ENCODE assay signal across 9 cellular contexts in the genomic region with DNA sequence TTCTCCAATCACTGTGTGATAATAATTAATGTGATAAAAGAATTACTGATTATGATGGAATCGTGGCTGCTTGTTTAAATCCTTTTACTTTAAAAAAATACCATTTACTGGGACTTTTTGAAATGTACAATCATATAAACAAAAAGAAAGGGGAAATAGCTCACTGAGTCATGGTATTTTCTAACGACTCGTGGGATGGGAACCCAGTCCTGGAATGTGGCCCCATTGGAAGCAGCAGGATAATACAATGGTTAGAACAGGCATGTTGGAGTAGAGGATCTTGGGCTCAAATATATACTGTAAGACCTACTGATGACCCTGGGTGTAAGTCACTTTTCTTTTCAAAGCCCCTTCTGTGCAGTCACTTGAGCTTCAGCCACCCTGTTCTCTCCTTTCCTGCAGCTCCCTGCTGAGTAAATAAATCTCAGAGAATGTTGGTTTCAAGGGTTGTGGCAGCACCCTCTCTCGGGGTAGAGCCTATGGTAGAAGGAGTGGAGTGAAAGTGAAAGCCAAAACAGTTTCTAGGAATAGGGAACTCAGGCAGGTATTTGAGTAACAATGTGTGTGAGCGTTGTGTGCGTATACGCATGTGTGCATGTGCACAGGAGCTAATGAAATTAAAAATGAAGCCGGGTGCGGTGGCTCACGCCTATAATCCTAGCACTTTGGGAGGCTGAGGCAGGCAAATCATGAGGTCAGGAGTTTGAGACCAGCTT. TPM values are rescaled to one million over a fixed set of nuclear protein-coding genes. Genes with fewer than 3 reads are reported as not detected.
DNase-seq lines count a peak whose midpoint lies in the region; ATAC-seq, FAIRE-seq and TF ChIP-seq lines count a peak whose summit lies in the region.
"Had no signal": no experiment of that assay in that cellular context is flagged by ENCODE, and none has a peak within 500 bp of the region (broad histone marks: within the 10 kb centered on the region; RNA-seq: fewer than 3 reads in every experiment).

No MANE protein-coding gene starts in this region.

- H2AFZ ChIP-seq in MM.1S (ENCODE audit: low read length), result no peak overlapping the region

- 19 to 20% methylated on average over 10 of the region's 10 CpGs for WGBS in pancreas, 2 donors
- WGBS in tibial nerve, 2 donors, result 64 to 66% methylated on average over 10 of the region's 10 CpGs

- TF ChIP-seq POLR2A in GM12891 (IDR thresholded peaks at IDR 0.05; ENCODE audit: low read depth, low read length) (no peak), tibial nerve (IDR thresholded peaks at IDR 0.05) (no peak), gastrocnemius medialis (IDR thresholded peaks at IDR 0.05) (no peak)

- no peaks in the 10 kb centered on the region for H4K20me1 ChIP-seq in MM.1S (ENCODE audit: insufficient read depth, low read length)

- TF ChIP-seq EP300 in tibial nerve (IDR thresholded peaks at IDR 0.05), result no peak

- H3K4me1 ChIP-seq in MM.1S (ENCODE audit: low read length) (peaks cover 13% of the 10 kb centered on the region; the same call in 1 of the 2 replicates), pancreas (peaks cover 0 to 5% (median 4%) of the 10 kb centered on the region in 3 donors), tibial nerve (peaks cover 0 to 26% (median 14%) of the 10 kb centered on the region in 4 donors), gastrocnemius medialis (peaks cover 6 to 18% of the 10 kb centered on the region in 2 donors)

- FAIRE-seq in GM12891 (lab: Jason Lieb, UNC) (peak; percentile 41), bronchial epithelial cell (lab: Jason Lieb, UNC) (no peak), pancreas (lab: Jason Lieb, UNC) (no peak)

- H3K27me3 ChIP-seq in MM.1S (replicated peaks; ENCODE audit: insufficient read depth, low read length) (no peaks in the 10 kb centered on the region), bronchial epithelial cell (ENCODE audit: control insufficient read depth, insufficient read depth, low read length) (no peaks in the 10 kb centered on the region), pancreas (no peaks in the 10 kb centered on the region), tibial nerve (no peaks in the 10 kb centered on the region), gastrocnemius medialis (no peaks in the 10 kb centered on the region)

- DNase-seq in GM12891 (ENCODE audit: insufficient read length, low spot score) (peak; percentile 39), MM.1S (peak; percentile 36), bronchial epithelial cell (ENCODE audit: low read depth) (peak; percentile 26), pancreas (peak in 3 of 6 donors; percentile 20 to 48 (median 26)), tibial nerve (ENCODE audit: low spot score in 2 of 2) (no peak), gastrocnemius medialis (no peak)
- no peak for DNase-seq in stimulated activated CD4-positive, alpha-beta T cell treated with anti-CD3 and anti-CD28 coated beads, Interleukin-2, amount 100 ng/mL, for 24 hours

- H3K9me3 ChIP-seq in MM.1S (replicated peaks; ENCODE audit: insufficient read depth, low read length), result no peaks in the 10 kb centered on the region
- H3K9me3 ChIP-seq in pancreas, result no peaks in the 10 kb centered on the region
- no peaks in the 10 kb centered on the region for H3K9me3 ChIP-seq in tibial nerve
- no peaks in the 10 kb centered on the region for H3K9me3 ChIP-seq in gastrocnemius medialis

- no peaks in the 10 kb centered on the region for H3F3A ChIP-seq in MM.1S (ENCODE audit: insufficient read depth, low read length)

- ATAC-seq in GM21619 (IDR thresholded peaks at IDR 0.05; ENCODE audit: unreplicated experiment) (peak; percentile 74), pancreas (peak; percentile 26 to 74 (median 58)), gastrocnemius medialis (no peak)

- H3K27ac ChIP-seq in MM.1S (ENCODE audit: low read length) (no peak overlapping the region), pancreas (peak overlapping the region in 3 of 4 donors; percentile 88 to 94 (median 90)), tibial nerve (peak overlapping the region in 2 of 4 donors; percentile 50 to 67), gastrocnemius medialis (no peak overlapping the region)

- TF ChIP-seq CTCF in MM.1S (IDR thresholded peaks at IDR 0.05; ENCODE audit: low read length) (no peak), bronchial epithelial cell (IDR thresholded peaks at IDR 0.05; ENCODE audit: insufficient read depth, low read length, severe bottlenecking) (no peak), pancreas (IDR thresholded peaks at IDR 0.05) (no peak), tibial nerve (IDR thresholded peaks at IDR 0.05) (no peak), gastrocnemius medialis (IDR thresholded peaks at IDR 0.05 in 4 of 5, conservative IDR thresholded peaks at IDR 0.05 in 1 of 5) (no peak)

- no peaks in the 10 kb centered on the region for H3K79me2 ChIP-seq in MM.1S (ENCODE audit: low read length)

- no peak overlapping the region for H3K9ac ChIP-seq in MM.1S (ENCODE audit: low read length)

- H3K9me2 ChIP-seq in MM.1S (replicated peaks; ENCODE audit: insufficient read depth, low read length), result no peaks in the 10 kb centered on the region

- H3K36me3 ChIP-seq in MM.1S (replicated peaks; ENCODE audit: insufficient read depth, low read length) (no peaks in the 10 kb centered on the region), bronchial epithelial cell (ENCODE audit: control insufficient read depth, insufficient read depth, low read length) (no peaks in the 10 kb centered on the region), pancreas (no peaks in the 10 kb centered on the region), tibial nerve (no peaks in the 10 kb centered on the region), gastrocnemius medialis (no peaks in the 10 kb centered on the region)

- H3K4me3 ChIP-seq in MM.1S (ENCODE audit: low read length), result no peak overlapping the region
- no peak overlapping the region for H3K4me3 ChIP-seq in bronchial epithelial cell (ENCODE audit: low read depth, low read length)
- H3K4me3 ChIP-seq in pancreas, result peak overlapping the region in 3 of 4 donors; percentile 30 to 60 (median 56)
- peak overlapping the region in 2 of 4 donors; percentile 25 to 26 for H3K4me3 ChIP-seq in tibial nerve
- no peak overlapping the region for H3K4me3 ChIP-seq in gastrocnemius medialis
- H3K4me3 ChIP-seq: SK-N-MC had no signal

- in situ Hi-C loops in gastrocnemius medialis (cut with MboI; ENCODE audit: low sequenced_read_pairs in 4 of 4), result no loop called here

- no peak overlapping the region for H3K4me2 ChIP-seq in MM.1S (ENCODE audit: low read depth, low read length)

- intact Hi-C loops in pancreas (cut with DNase I), result no loop called here
- intact Hi-C loops in gastrocnemius medialis (cut with DNase I; ENCODE audit: low total_unique reads), result no loop called here

TF ChIP-seq in GM12891, 5 proteins besides CTCF, POLR2A, EP300 and RAD21:
- TF ChIP-seq POU2F2 (IDR thresholded peaks at IDR 0.05; ENCODE audit: low read depth, low read length), result no peak
- TF ChIP-seq TAF1 (IDR thresholded peaks at IDR 0.05; ENCODE audit: low read depth, low read length), result no peak
- TF ChIP-seq SPI1 (IDR thresholded peaks at IDR 0.05; ENCODE audit: low read depth, low read length), result peak; percentile 57
- TF ChIP-seq PAX5 (IDR thresholded peaks at IDR 0.05; ENCODE audit: insufficient read depth, low read length, severe bottlenecking), result no peak
TF ChIP-seq in GM12891: peak in this region for 1.

RNA-seq across cellular contexts. Expression of gene LARP1, which starts 40.7 kb away (rescaled TPM):
- 43.5 TPM for polyA plus RNA-seq in GM12891 (2012; ENCODE audit: low read depth, missing spikeins)
- total RNA-seq in bronchial epithelial cell (42.6 and 44.7 TPM in 2 replicates), pancreas (100 to 1,000 TPM; 108 to 195 (median 119) TPM), tibial nerve (100 to 1,000 TPM; 114 to 166 (median 144) TPM), gastrocnemius medialis (100 to 1,000 TPM in 3 of 4 donors, 10 to 100 TPM in 1; 77.8 to 125 (median 119) TPM)
- 10 to 100 TPM; 35.8 to 50.4 TPM for polyA plus RNA-seq in pancreas

Comparison
In these comparisons a context has a peak if more than half of its experiments do, and no peak if none do; other contexts are left out.
1. DNase-seq: peak in GM12891 (single experiment), MM.1S (single experiment) and bronchial epithelial cell (single experiment); none in stimulated activated CD4-positive, alpha-beta T cell treated with anti-CD3 and anti-CD28 coated beads, Interleukin-2, amount 100 ng/mL, for 24 hours (0 of 2), tibial nerve (0 of 2) and gastrocnemius medialis (0 of 2).
2. ATAC-seq: peak in GM21619 (single experiment) and pancreas (4 of 4); none in gastrocnemius medialis (0 of 2).
3. H3K27ac ChIP-seq: peak in pancreas (3 of 4); none in MM.1S (single experiment) and gastrocnemius medialis (0 of 4).
4. H3K4me3 ChIP-seq: peak in pancreas (3 of 4); none in MM.1S (single experiment), bronchial epithelial cell (single experiment) and gastrocnemius medialis (0 of 4).